1 cellular context compared by ENCODE assay signal in the genomic region with DNA sequence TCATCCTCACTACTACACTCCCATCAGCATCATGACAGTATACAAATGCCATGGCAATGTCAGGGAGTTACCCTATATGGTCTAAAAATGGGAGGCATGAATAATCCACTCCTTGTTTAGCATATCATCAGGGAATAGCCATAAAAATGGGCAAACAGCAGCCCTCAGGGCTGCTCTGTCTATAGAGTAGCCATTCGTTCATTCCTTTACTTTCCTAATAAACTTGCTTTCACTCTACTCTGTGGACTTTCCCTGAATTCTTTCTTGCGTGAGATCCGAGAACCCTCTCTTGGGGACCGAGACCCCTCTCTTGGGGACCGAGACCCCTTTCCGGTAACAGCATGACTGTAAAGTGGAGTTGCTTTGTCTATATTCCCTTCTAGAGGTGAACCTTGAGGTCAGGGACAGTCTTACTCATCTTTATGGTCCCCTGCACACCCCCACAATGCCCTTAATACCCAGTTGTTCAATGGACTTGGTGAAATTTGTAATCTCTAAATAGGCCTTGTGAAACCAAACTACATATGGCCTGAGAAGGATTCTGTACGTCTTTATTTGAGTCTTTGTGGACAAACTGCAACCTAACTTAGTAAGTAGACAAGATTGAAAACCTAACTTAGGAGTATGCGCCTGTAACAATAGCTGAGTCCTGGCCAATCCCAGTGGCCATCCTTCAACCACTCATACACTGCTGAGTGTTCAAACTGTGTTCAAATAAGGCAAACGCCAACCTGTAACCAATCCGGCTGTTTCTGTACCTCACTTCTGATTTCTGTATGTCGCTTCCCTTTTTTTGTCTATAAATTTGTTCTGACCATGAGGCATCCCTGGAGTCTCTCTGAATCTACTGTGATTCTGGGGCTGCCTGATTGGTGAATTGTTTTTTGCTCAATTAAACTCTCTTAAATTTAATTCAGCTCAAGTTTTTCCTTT.
TF ChIP-seq lines count a peak whose summit lies in the region.

No MANE protein-coding gene starts in this region.

TF ChIP-seq in SK-N-SH treated with all-trans-retinoic acid at 6 μM for 48 hours, 23 proteins besides CTCF, POLR2A, EP300 and RAD21 (continued from another document):
- TF ChIP-seq, protein P1, sequence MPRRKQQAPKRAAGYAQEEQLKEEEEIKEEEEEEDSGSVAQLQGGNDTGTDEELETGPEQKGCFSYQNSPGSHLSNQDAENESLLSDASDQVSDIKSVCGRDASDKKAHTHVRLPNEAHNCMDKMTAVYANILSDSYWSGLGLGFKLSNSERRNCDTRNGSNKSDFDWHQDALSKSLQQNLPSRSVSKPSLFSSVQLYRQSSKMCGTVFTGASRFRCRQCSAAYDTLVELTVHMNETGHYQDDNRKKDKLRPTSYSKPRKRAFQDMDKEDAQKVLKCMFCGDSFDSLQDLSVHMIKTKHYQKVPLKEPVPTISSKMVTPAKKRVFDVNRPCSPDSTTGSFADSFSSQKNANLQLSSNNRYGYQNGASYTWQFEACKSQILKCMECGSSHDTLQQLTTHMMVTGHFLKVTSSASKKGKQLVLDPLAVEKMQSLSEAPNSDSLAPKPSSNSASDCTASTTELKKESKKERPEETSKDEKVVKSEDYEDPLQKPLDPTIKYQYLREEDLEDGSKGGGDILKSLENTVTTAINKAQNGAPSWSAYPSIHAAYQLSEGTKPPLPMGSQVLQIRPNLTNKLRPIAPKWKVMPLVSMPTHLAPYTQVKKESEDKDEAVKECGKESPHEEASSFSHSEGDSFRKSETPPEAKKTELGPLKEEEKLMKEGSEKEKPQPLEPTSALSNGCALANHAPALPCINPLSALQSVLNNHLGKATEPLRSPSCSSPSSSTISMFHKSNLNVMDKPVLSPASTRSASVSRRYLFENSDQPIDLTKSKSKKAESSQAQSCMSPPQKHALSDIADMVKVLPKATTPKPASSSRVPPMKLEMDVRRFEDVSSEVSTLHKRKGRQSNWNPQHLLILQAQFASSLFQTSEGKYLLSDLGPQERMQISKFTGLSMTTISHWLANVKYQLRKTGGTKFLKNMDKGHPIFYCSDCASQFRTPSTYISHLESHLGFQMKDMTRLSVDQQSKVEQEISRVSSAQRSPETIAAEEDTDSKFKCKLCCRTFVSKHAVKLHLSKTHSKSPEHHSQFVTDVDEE (CRISPR knock-in tag; IDR thresholded peaks at IDR 0.05), result no peak
- TF ChIP-seq ZNF565 (CRISPR knock-in tag; conservative IDR thresholded peaks at IDR 0.05; ENCODE audit: low read depth), result no peak
- TF ChIP-seq ZFP30 (CRISPR knock-in tag; IDR thresholded peaks at IDR 0.05), result no peak
- TF ChIP-seq ISL1 (CRISPR knock-in tag; IDR thresholded peaks at IDR 0.05), result no peak
